Comparison of ENCODE assay signal across 14 cellular contexts in genomic region chr16:54320895-54321294, GRCh38. TPM values are rescaled to one million over a fixed set of nuclear protein-coding genes. Genes with fewer than 3 reads are reported as not detected.
A peak's percentile ranks its signal among the peaks of the same experiment; 100 is the strongest.
DNase-seq lines count a peak whose midpoint lies in the region; ATAC-seq, FAIRE-seq and TF ChIP-seq lines count a peak whose summit lies in the region.
"Had no signal": no experiment of that assay in that cellular context is flagged by ENCODE, and none has a peak within 500 bp of the region (broad histone marks: within the 10 kb centered on the region; RNA-seq: fewer than 3 reads in every experiment).

No MANE protein-coding gene starts in this region.

- H4K20me1 ChIP-seq in GM23338 (replicated peaks; ENCODE audit: insufficient read depth) (no peaks in the 10 kb centered on the region), H1 (replicated peaks in 1 of 2; ENCODE audit: control insufficient read depth in 1 of 2, insufficient read depth in 2 of 2, low read length in 2 of 2) (no peaks in the 10 kb centered on the region), neural progenitor cell (ENCODE audit: low read depth) (no peaks in the 10 kb centered on the region)
- H4K20me1 ChIP-seq: BLaER1 treated with 17β-estradiol and CSF1 and Interleukin-3, amounts not matched to agents 10 nM and 100 nM had no signal

- TF ChIP-seq CTCF in GM23338 (conservative IDR thresholded peaks at IDR 0.05; ENCODE audit: low read depth in 2 of 2) (no peak), H1 (IDR thresholded peaks at IDR 0.05; ENCODE audit: control extremely low read depth in 1 of 3, insufficient read depth in 1 of 3, low read depth in 1 of 3, low read length in 3 of 3) (no peak), neural progenitor cell (IDR thresholded peaks at IDR 0.05) (no peak), gastrocnemius medialis (IDR thresholded peaks at IDR 0.05 in 4 of 5, conservative IDR thresholded peaks at IDR 0.05 in 1 of 5) (no peak)

- H2AFZ ChIP-seq in GM23338 (peak overlapping the region; percentile 89; the same call in 1 of the 2 replicates), H1 (ENCODE audit: low read length) (no peak overlapping the region), neural progenitor cell (replicated peaks) (peak overlapping the region; percentile 54)

- no peak overlapping the region for H3K56ac ChIP-seq in H1 (replicated peaks; ENCODE audit: insufficient read length, low read depth, low read length)

- no peak overlapping the region for H2AK5ac ChIP-seq in H1 (ENCODE audit: low read depth, low read length)

- H2BK12ac ChIP-seq in H1 (ENCODE audit: low read depth, low read length): 0 out of 2 replicates have a peak overlapping the region, but pooled peaks have one; percentile 60

- TF ChIP-seq POLR2A in H1 (IDR thresholded peaks at IDR 0.05; ENCODE audit: control extremely low read depth in 1 of 2, low read depth in 2 of 2, low read length in 2 of 2) (no peak), gastrocnemius medialis (IDR thresholded peaks at IDR 0.05) (no peak)

- H4K8ac ChIP-seq in H1 (ENCODE audit: extremely low read depth, insufficient read depth, low read length): no peak overlapping the region

- H3K4me1 ChIP-seq in GM23338 (ENCODE audit: insufficient read depth) (peaks cover 15% of the 10 kb centered on the region), NT2/D1 (ENCODE audit: insufficient read depth, insufficient read length) (no peaks in the 10 kb centered on the region), H1 (replicated peaks in 1 of 4; ENCODE audit: control insufficient read depth in 3 of 4, insufficient read depth in 4 of 4, low read length in 3 of 4) (peaks cover 0 to 14% (median 7%) of the 10 kb centered on the region in 4 experiments; a peak in 4 of 7 replicates), neural progenitor cell (peaks cover 11% of the 10 kb centered on the region), gastrocnemius medialis (peaks cover 0 to 3% of the 10 kb centered on the region in 2 donors)
- H3K4me1 ChIP-seq: HAP-1 had no signal

- no peak overlapping the region for H3K4me3 ChIP-seq in GM23338
- no peak overlapping the region for H3K4me3 ChIP-seq in NT2/D1 (ENCODE audit: insufficient read length, low read depth)
- H3K4me3 ChIP-seq in H1 (ENCODE audit: extremely low read depth in 1 of 4, insufficient read depth in 2 of 4, low read depth in 3 of 4, low read length in 4 of 4): no peak overlapping the region
- H3K4me3 ChIP-seq in neural progenitor cell: no peak overlapping the region
- no peak overlapping the region for H3K4me3 ChIP-seq in gastrocnemius medialis
- H3K4me3 ChIP-seq: BLaER1 treated with 17β-estradiol and CSF1 and Interleukin-3, amounts not matched to agents 10 nM and 100 nM; HAP-1 had no signal

- 72% methylated on average over 4 of the region's 4 CpGs; no CpG with 5 or more reads in 1 of the 2 experiments for WGBS in H1 (ENCODE audit: extremely low coverage in 1 of 2, insufficient coverage in 1 of 2, insufficient read length in 1 of 2, insufficient replicate concordance in 2 of 2, low coverage in 1 of 2, low lambda C conversion rate in 2 of 2, missing lambda C conversion rate in 1 of 2), 2 experiments

- no peak overlapping the region for H3K14ac ChIP-seq in H1 (ENCODE audit: insufficient read length)

- peak; percentile 92 for ATAC-seq in GM23338
- ATAC-seq in gastrocnemius medialis: no peak

- H3K4me1 Mint-ChIP-seq in GM23338 (peaks cover 20% of the 10 kb centered on the region), neural progenitor cell (peaks cover 17% of the 10 kb centered on the region)
- H3K4me1 Mint-ChIP-seq: CD4-positive, CD25-positive, alpha-beta regulatory T cell had no signal

- H3F3A ChIP-seq in GM23338 (replicated peaks; ENCODE audit: low read depth): no peaks in the 10 kb centered on the region
- no peaks in the 10 kb centered on the region for H3F3A ChIP-seq in neural progenitor cell (ENCODE audit: low read depth)

- CTCF ChIA-PET in H1 (lab: Charles Lee; ENCODE audit: partially characterized antibody): interaction anchor here (0.7 to 2.4 kb wide), 4 partner anchors 9 to 40 kb away, joined by 3 to 6 read pairs (median 4); no protein-coding TSS in a partner anchor

- H3K27ac ChIP-seq in GM23338 (ENCODE audit: low read depth) (no peak overlapping the region), H1 (ENCODE audit: low read depth, low read length) (no peak overlapping the region), neural progenitor cell (no peak overlapping the region), gastrocnemius medialis (no peak overlapping the region)
- H3K27ac ChIP-seq: BLaER1 treated with 17β-estradiol and CSF1 and Interleukin-3, amounts not matched to agents 10 nM and 100 nM had no signal

- H3K79me1 ChIP-seq in H1 (ENCODE audit: low read depth, low read length): no peaks in the 10 kb centered on the region

- H2BK20ac ChIP-seq in H1 (ENCODE audit: low read length): no peak overlapping the region

- no peak for TF ChIP-seq RAD21 in H1 (IDR thresholded peaks at IDR 0.05 in 1 of 2, conservative IDR thresholded peaks at IDR 0.05 in 1 of 2; ENCODE audit: low read depth in 2 of 2, low read length in 2 of 2)

- H3K4me3 Mint-ChIP-seq in GM23338 (no peak overlapping the region; the same call in 2 of the 3 replicates), neural progenitor cell (no peak overlapping the region)
- H3K4me3 Mint-ChIP-seq: CD4-positive, CD25-positive, alpha-beta regulatory T cell; HFFc6 had no signal

- FAIRE-seq in H1 (lab: Jason Lieb, UNC): no peak

- no peak overlapping the region for H3K18ac ChIP-seq in H1 (ENCODE audit: extremely low read depth, low read length)

- intact Hi-C loops in head of caudate nucleus (cut with DNase I): no loop called here
- intact Hi-C loops in gastrocnemius medialis (cut with DNase I; ENCODE audit: low total_unique reads): no loop called here

- no peak overlapping the region for H3K23ac ChIP-seq in H1 (ENCODE audit: insufficient read length)

- H3K23me2 ChIP-seq in H1 (ENCODE audit: low read depth, low read length): no peaks in the 10 kb centered on the region

- H3K4ac ChIP-seq in H1 (replicated peaks; ENCODE audit: insufficient read length, low read depth, low read length): no peak overlapping the region

- H2BK5ac ChIP-seq in H1 (ENCODE audit: low read depth, low read length): no peak overlapping the region

- H3K36me3 Mint-ChIP-seq in GM23338 (ENCODE audit: low read depth): no peaks in the 10 kb centered on the region
- H3K36me3 Mint-ChIP-seq in neural progenitor cell: no peaks in the 10 kb centered on the region
- H3K36me3 Mint-ChIP-seq: CD4-positive, CD25-positive, alpha-beta regulatory T cell had no signal

- H3K9me3 Mint-ChIP-seq in GM23338: peaks cover 3% of the 10 kb centered on the region; the same call in 2 of the 3 replicates
- no peaks in the 10 kb centered on the region for H3K9me3 Mint-ChIP-seq in neural progenitor cell
- H3K9me3 Mint-ChIP-seq: HFFc6 had no signal

- H3K27me3 Mint-ChIP-seq in GM23338 (ENCODE audit: insufficient read depth, low read depth, poor library complexity) (peaks cover 10% of the 10 kb centered on the region), neural progenitor cell (ENCODE audit: insufficient read depth, low read depth) (no peaks in the 10 kb centered on the region)
- H3K27me3 Mint-ChIP-seq: CD4-positive, CD25-positive, alpha-beta regulatory T cell had no signal

- H3K27ac Mint-ChIP-seq in GM23338 (no peak overlapping the region), neural progenitor cell (peak overlapping the region; percentile 40)
- H3K27ac Mint-ChIP-seq: CD4-positive, CD25-positive, alpha-beta regulatory T cell; HFFc6 had no signal

- H3K79me2 ChIP-seq in GM23338 (replicated peaks; ENCODE audit: insufficient read depth) (no peaks in the 10 kb centered on the region), H1 (ENCODE audit: control insufficient read depth in 1 of 2, insufficient read depth in 2 of 2, low read length in 2 of 2) (no peaks in the 10 kb centered on the region), neural progenitor cell (ENCODE audit: low read depth) (no peaks in the 10 kb centered on the region)

- POLR2A ChIA-PET in H1 (lab: Charles Lee; ENCODE audit: partially characterized antibody): no interaction called here

- H3K27me3 ChIP-seq in GM23338 (ENCODE audit: insufficient read depth): no peaks in the 10 kb centered on the region
- H3K27me3 ChIP-seq in NT2/D1 (ENCODE audit: insufficient read depth, insufficient read length): peaks cover 16% of the 10 kb centered on the region
- H3K27me3 ChIP-seq in H1 (replicated peaks in 1 of 4; ENCODE audit: control insufficient read depth in 3 of 4, extremely low read depth in 1 of 4, insufficient read depth in 3 of 4, low read length in 3 of 4): no peaks in the 10 kb centered on the region
- H3K27me3 ChIP-seq in neural progenitor cell: no peaks in the 10 kb centered on the region
- no peaks in the 10 kb centered on the region for H3K27me3 ChIP-seq in gastrocnemius medialis
- H3K27me3 ChIP-seq: BLaER1 treated with 17β-estradiol and CSF1 and Interleukin-3, amounts not matched to agents 10 nM and 100 nM had no signal

- in situ Hi-C loops in gastrocnemius medialis (cut with MboI; ENCODE audit: low sequenced_read_pairs in 4 of 4): no loop called here

- H3K9me3 ChIP-seq in NT2/D1 (ENCODE audit: insufficient read depth, low read length) (peaks cover 9% of the 10 kb centered on the region; the same call in 1 of the 2 replicates), H1 (ENCODE audit: insufficient read depth in 2 of 2, low read depth in 1 of 2, low read length in 1 of 2) (no peaks in the 10 kb centered on the region), neural progenitor cell (ENCODE audit: low read depth) (no peaks in the 10 kb centered on the region), gastrocnemius medialis (no peaks in the 10 kb centered on the region)
- H3K9me3 ChIP-seq: BLaER1 treated with 17β-estradiol and CSF1 and Interleukin-3, amounts not matched to agents 10 nM and 100 nM; HAP-1 had no signal

- no peak overlapping the region for H2BK120ac ChIP-seq in H1 (replicated peaks; ENCODE audit: low read depth, low read length)

- DNase-seq in GM23338 (ENCODE audit: low spot score) (peak; percentile 33), NT2/D1 (ENCODE audit: low read depth, low spot score) (peak; percentile 62), H1 (ENCODE audit: low read depth in 1 of 2, low spot score in 2 of 2) (no peak), neural progenitor cell (ENCODE audit: low spot score) (no peak), T1000 (lab: John Stamatoyannopoulos, UW) (no peak), head of caudate nucleus (no peak), gastrocnemius medialis (no peak)
- DNase-seq in activated CD4-positive, alpha-beta T cell treated with anti-CD3 and anti-CD28 coated beads, Interleukin-2, amount 50 U/mL, for 48 hours: no peak
- DNase-seq: ACHN; CD4-positive, CD25-positive, alpha-beta regulatory T cell; DMS 273 treated with DMSO at 0.1 percent for 48 hours; HFFc6 had no signal

- H2BK15ac ChIP-seq in H1 (ENCODE audit: low read length): no peak overlapping the region

- H3K9me2 ChIP-seq in GM23338 (ENCODE audit: insufficient read depth): no peaks in the 10 kb centered on the region

- no peak overlapping the region for H4K91ac ChIP-seq in H1 (replicated peaks; ENCODE audit: insufficient read length, low read length)

- no peak for TF ChIP-seq EP300 in H1 (IDR thresholded peaks at IDR 0.05; ENCODE audit: borderline replicate concordance in 1 of 2, low read depth in 2 of 2, low read length in 2 of 2)

- peak overlapping the region; percentile 48 for H3K4me2 ChIP-seq in GM23338
- H3K4me2 ChIP-seq in H1 (ENCODE audit: insufficient read depth in 1 of 2, low read depth in 2 of 2, low read length in 2 of 2): 0 out of 4 replicates have a peak overlapping the region, but pooled peaks of 1 of the 2 experiments have one; percentile 20
- peak overlapping the region; percentile 27 for H3K4me2 ChIP-seq in neural progenitor cell
- H3K4me2 ChIP-seq: BLaER1 treated with 17β-estradiol and CSF1 and Interleukin-3, amounts not matched to agents 10 nM and 100 nM had no signal

- H3K9ac ChIP-seq in NT2/D1 (ENCODE audit: insufficient read length, low read depth) (no peak overlapping the region), H1 (replicated peaks in 1 of 4; ENCODE audit: extremely low read depth in 1 of 4, low read depth in 3 of 4, low read length in 3 of 4) (no peak overlapping the region), neural progenitor cell (no peak overlapping the region)
- H3K9ac ChIP-seq: BLaER1 treated with 17β-estradiol and CSF1 and Interleukin-3, amounts not matched to agents 10 nM and 100 nM had no signal

- no peak overlapping the region for H4K5ac ChIP-seq in H1 (ENCODE audit: insufficient read length, low read depth, low read length)

- H3K36me3 ChIP-seq in GM23338 (ENCODE audit: insufficient read depth): no peaks in the 10 kb centered on the region
- H3K36me3 ChIP-seq in NT2/D1 (ENCODE audit: insufficient read depth, insufficient read length, low read length): no peaks in the 10 kb centered on the region
- H3K36me3 ChIP-seq in H1 (ENCODE audit: control insufficient read depth in 2 of 4, insufficient read depth in 4 of 4, low read length in 3 of 4): no peaks in the 10 kb centered on the region
- H3K36me3 ChIP-seq in neural progenitor cell: no peaks in the 10 kb centered on the region
- no peaks in the 10 kb centered on the region for H3K36me3 ChIP-seq in gastrocnemius medialis
- H3K36me3 ChIP-seq: BLaER1 treated with 17β-estradiol and CSF1 and Interleukin-3, amounts not matched to agents 10 nM and 100 nM; HAP-1 had no signal

RNA-seq across cellular contexts. Expression of gene IRX3, which starts 34.3 kb away (rescaled TPM):
- total RNA-seq in GM23338 (2014; rRNA removed; shearing (Covaris generic)): 0.90 and 1.7 TPM in 2 replicates
- 1.6 and 2.3 TPM in 2 replicates for polyA plus RNA-seq in GM23338 (2016; fragmentation: Nextera tagmentation; extraction: Ambion mirVana)
- 1.6 and 2.9 TPM in 2 replicates for total RNA-seq in H1 (2021; fragmentation: NEBNext Ultra II Directional; extraction: Animal tissue kit (Norgen Biotek cat#: 25700))
- 0.50 and 1.7 TPM in 2 replicates for polyA plus RNA-seq in H1 (2011; rRNA removed)
- 1.6 TPM for polyA plus RNA-seq in H1 (2011; cell fraction: cytosol; rRNA removed)
- polyA plus RNA-seq in H1 (2011; cell fraction: nucleus; rRNA removed): 1.5 TPM
- 1.2 to 1.8 TPM (median 1.5 TPM) in 4 replicates for polyA plus RNA-seq in H1 (2012, experiment 1 of 2)
- polyA plus RNA-seq in H1 (2012, experiment 2 of 2): 1.2 TPM
- 1.6 TPM for polyA plus RNA-seq in H1 (2013, experiment 1 of 2)
- polyA plus RNA-seq in H1 (2013, experiment 2 of 2): 2.4 TPM
- 0.13 TPM in 1 of 2 replicates, not detected in the other for polyA minus RNA-seq in H1 (2011; rRNA and poly(A)+ RNA removed)
- polyA minus RNA-seq in H1 (2011; cell fraction: cytosol; rRNA and poly(A)+ RNA removed): 2.6 TPM
- 1.8 TPM for polyA minus RNA-seq in H1 (2011; cell fraction: nucleus; rRNA and poly(A)+ RNA removed)
- total RNA-seq in neural progenitor cell (ENCODE audit: low replicate concordance): 4.6 and 9.1 TPM in 2 replicates
- 10 to 100 TPM in 2 of 4 donors, 1 to 10 TPM in 2; 3.5 to 40.6 (median 12.0) TPM for total RNA-seq in gastrocnemius medialis
- total RNA-seq: CD4-positive, CD25-positive, alpha-beta regulatory T cell had no signal
- polyA plus RNA-seq: CD4-positive, CD25-positive, alpha-beta regulatory T cell had no signal

Comparison
In these comparisons a context has a peak if more than half of its experiments do, and no peak if none do; other contexts are left out.
1. DNase-seq: peak in GM23338 (single experiment) and NT2/D1 (single experiment); none in H1 (0 of 2), neural progenitor cell (single experiment), T1000 (single experiment), head of caudate nucleus (0 of 42), activated CD4-positive, alpha-beta T cell treated with anti-CD3 and anti-CD28 coated beads, Interleukin-2, amount 50 U/mL, for 48 hours (0 of 2) and gastrocnemius medialis (0 of 2).